8 cellular contexts compared by ENCODE assay signal in genomic region chr15:72197460-72198409, GRCh38. TPM values are rescaled to one million over a fixed set of nuclear protein-coding genes. Genes with fewer than 3 reads are reported as not detected.
DNase-seq lines count a peak whose midpoint lies in the region; ATAC-seq, FAIRE-seq and TF ChIP-seq lines count a peak whose summit lies in the region.

GRAMD2A (minus strand) TSS chr15:72197787.

- H2AFZ ChIP-seq in keratinocyte (ENCODE audit: control insufficient read depth, low read length): peak within 1 kb of the TSS; percentile 13

- peak within 1 kb of the TSS; percentile 65 for H3K9ac ChIP-seq in keratinocyte (ENCODE audit: control insufficient read depth, extremely low read depth, insufficient read depth, low read length)

- peaks cover 3% of the 10 kb centered on the region for H3K79me2 ChIP-seq in keratinocyte (ENCODE audit: control insufficient read depth, insufficient read depth, low read length)

- H3K4me3 ChIP-seq in brain microvascular endothelial cell (ENCODE audit: low read depth, low read length) (peak within 1 kb of the TSS; percentile 38), keratinocyte (ENCODE audit: control insufficient read depth in 2 of 3, extremely low read depth in 1 of 3, insufficient read depth in 2 of 3, low read depth in 1 of 3, low read length in 3 of 3) (peak within 1 kb of the TSS; percentile 32 to 68 (median 60))

- TF ChIP-seq CTCF in brain microvascular endothelial cell (IDR thresholded peaks at IDR 0.05; ENCODE audit: low read depth, low read length, missing control alignments): no peak
- no peak for TF ChIP-seq CTCF in keratinocyte (optimal IDR thresholded peaks at IDR 0.05 in 1 of 3, IDR thresholded peaks at IDR 0.05 in 1 of 3, conservative IDR thresholded peaks at IDR 0.05 in 1 of 3; ENCODE audit: extremely low read depth in 1 of 3, insufficient read depth in 2 of 3, low read length in 3 of 3)

- H3K27me3 ChIP-seq in brain microvascular endothelial cell (replicated peaks) (no peaks in the 10 kb centered on the region), keratinocyte (ENCODE audit: control insufficient read depth, extremely low read depth, insufficient read depth, low read length) (no peaks in the 10 kb centered on the region)

- dilution Hi-C loops in keratinocyte (cut with MboI; ENCODE audit: extremely low pct_ligation_motif_present, low sequenced_read_pairs): no loop called here

- peaks cover 32% of the 10 kb centered on the region for H4K20me1 ChIP-seq in keratinocyte (ENCODE audit: control insufficient read depth, extremely low read depth, insufficient read depth, low read length)

- H3K9me3 ChIP-seq in keratinocyte (ENCODE audit: control insufficient read depth, low read depth, low read length): no peaks in the 10 kb centered on the region

- H3K27ac ChIP-seq in brain microvascular endothelial cell: no peak within 1 kb of the TSS
- H3K27ac ChIP-seq in keratinocyte (ENCODE audit: control insufficient read depth, insufficient read depth, low read length): peak within 1 kb of the TSS; percentile 58

- H3K36me3 ChIP-seq in brain microvascular endothelial cell (replicated peaks) (peaks cover 49% of the 10 kb centered on the region), keratinocyte (ENCODE audit: control insufficient read depth in 2 of 2, extremely low read depth in 1 of 2, insufficient read depth in 2 of 2, low read length in 2 of 2) (peaks cover 33 to 44% of the 10 kb centered on the region in 2 experiments)

- DNase-seq in activated CD4-positive, CD25-positive, alpha-beta regulatory T cell treated with anti-CD3 and anti-CD28 coated beads, Interleukin-2, amount 50 U/mL, for 72 hours: no peak
- peak; percentile 59 for DNase-seq in NCI-H774 (lab: John Stamatoyannopoulos, UW)
- DNase-seq in brain microvascular endothelial cell: no peak
- DNase-seq in keratinocyte (ENCODE audit: low read depth, low spot score): no peak
- peak; percentile 38 to 60 for DNase-seq in stimulated activated CD4-positive, alpha-beta T cell treated with anti-CD3 and anti-CD28 coated beads, Interleukin-2, amount 100 ng/mL, for 24 hours
- DNase-seq in NAMALWA (ENCODE audit: low spot score): no peak
- no peak for DNase-seq in NCI-H1048 (lab: John Stamatoyannopoulos, UW)

- no peak for FAIRE-seq in keratinocyte (lab: Jason Lieb, UNC)

- H3K4me1 ChIP-seq in keratinocyte (ENCODE audit: control insufficient read depth, extremely low read depth, insufficient read depth, low read length): peaks cover 64% of the 10 kb centered on the region

- peak within 1 kb of the TSS; percentile 81 for H3K4me2 ChIP-seq in keratinocyte (ENCODE audit: control insufficient read depth, extremely low read depth, insufficient read depth, low read depth, low read length)

- in situ Hi-C loops in brain microvascular endothelial cell (cut with HindIII; ENCODE audit: low pct_ligation_motif_present, low sequenced_read_pairs): no loop called here

- ATAC-seq in activated CD4-positive, CD25-positive, alpha-beta regulatory T cell treated with anti-CD3 and anti-CD28 coated beads, Interleukin-2, amount 50 U/mL, for 24 hours: peak; percentile 58 to 59

- H3K9me1 ChIP-seq in keratinocyte (ENCODE audit: control insufficient read depth, extremely low read depth, insufficient read depth, low read length): peaks cover 3% of the 10 kb centered on the region

RNA-seq across cellular contexts. Expression of gene GRAMD2A, which starts in this region (rescaled TPM):
- polyA plus RNA-seq in keratinocyte: 2.5 to 7.8 TPM (median 5.7 TPM) in 3 replicates
- polyA plus RNA-seq in keratinocyte (2011; ENCODE audit: low read depth): 2.1 TPM
- polyA plus RNA-seq in keratinocyte (2011; cell fraction: cytosol; rRNA removed): 4.8 and 5.3 TPM in 2 replicates
- polyA plus RNA-seq in keratinocyte (2011; cell fraction: nucleus; rRNA removed): 10.8 and 11.8 TPM in 2 replicates
- polyA plus RNA-seq in keratinocyte (2012; ENCODE audit: low replicate concordance): 1.9 and 5.2 TPM in 2 replicates
- polyA minus RNA-seq in keratinocyte: 2.4 to 11.3 TPM (median 6.0 TPM) in 3 replicates
- polyA minus RNA-seq in keratinocyte (2011; cell fraction: cytosol; rRNA and poly(A)+ RNA removed): 3.3 TPM
- polyA minus RNA-seq in keratinocyte (2011; cell fraction: nucleus; rRNA and poly(A)+ RNA removed): 3.3 and 9.9 TPM in 2 replicates

Comparison
In these comparisons a context has a peak if more than half of its experiments do, and no peak if none do; other contexts are left out.
1. DNase-seq: peak in NCI-H774 (single experiment) and stimulated activated CD4-positive, alpha-beta T cell treated with anti-CD3 and anti-CD28 coated beads, Interleukin-2, amount 100 ng/mL, for 24 hours (2 of 2); none in activated CD4-positive, CD25-positive, alpha-beta regulatory T cell treated with anti-CD3 and anti-CD28 coated beads, Interleukin-2, amount 50 U/mL, for 72 hours (single experiment), brain microvascular endothelial cell (single experiment), keratinocyte (single experiment), NAMALWA (single experiment) and NCI-H1048 (single experiment).